In genomic region chr11:33779849-33780528, GRCh38 we compare ENCODE assay signal across 12 cellular contexts. TPM values are rescaled to one million over a fixed set of nuclear protein-coding genes. Genes with fewer than 3 reads are reported as not detected.
DNase-seq lines count a peak whose midpoint lies in the region; ATAC-seq, FAIRE-seq and TF ChIP-seq lines count a peak whose summit lies in the region.
"Had no signal": no experiment of that assay in that cellular context is flagged by ENCODE, and none has a peak within 500 bp of the region (broad histone marks: within the 10 kb centered on the region; RNA-seq: fewer than 3 reads in every experiment).

No MANE protein-coding gene starts in this region.

- no peak overlapping the region for H3K27ac ChIP-seq in HEK293 (ENCODE audit: extremely low read depth, low read depth, low read length)

- H3K4me1 ChIP-seq in HEK293 (ENCODE audit: control insufficient read depth, insufficient read depth, low read length) = peaks cover 16% of the 10 kb centered on the region

- ATAC-seq in GM19023 (IDR thresholded peaks at IDR 0.05; ENCODE audit: unreplicated experiment) (no peak), HG02981 (IDR thresholded peaks at IDR 0.05; ENCODE audit: unreplicated experiment) (no peak), GM21381 (IDR thresholded peaks at IDR 0.05; ENCODE audit: unreplicated experiment) (no peak), GM21529 (IDR thresholded peaks at IDR 0.05; ENCODE audit: unreplicated experiment) (no peak)

- H3K9me3 ChIP-seq in HEK293 (ENCODE audit: control insufficient read depth, insufficient read depth, low read depth, low read length) = no peaks in the 10 kb centered on the region
- H3K9me3 ChIP-seq: sigmoid colon had no signal

- H3K27me3 ChIP-seq in bronchial epithelial cell (ENCODE audit: control insufficient read depth, insufficient read depth, low read length) = peaks cover 2% of the 10 kb centered on the region
- H3K27me3 ChIP-seq: sigmoid colon had no signal

- TF ChIP-seq CTCF in HEK293 (tag by site-specific recombination; IDR thresholded peaks at IDR 0.05) = no peak
- TF ChIP-seq CTCF in bronchial epithelial cell (IDR thresholded peaks at IDR 0.05; ENCODE audit: insufficient read depth, low read length, severe bottlenecking) = no peak

- H3K36me3 ChIP-seq in HEK293 (ENCODE audit: control insufficient read depth in 2 of 2, insufficient read depth in 1 of 2, low read length in 2 of 2) (no peaks in the 10 kb centered on the region), bronchial epithelial cell (ENCODE audit: control insufficient read depth, insufficient read depth, low read length) (no peaks in the 10 kb centered on the region)
- H3K36me3 ChIP-seq: sigmoid colon had no signal

- no peak for FAIRE-seq in bronchial epithelial cell (lab: Jason Lieb, UNC)
- FAIRE-seq: kidney had no signal

- H3K4me3 ChIP-seq in HEK293 (ENCODE audit: low read depth, low read length) = no peak overlapping the region; the same call in 1 of the 2 replicates
- no peak overlapping the region for H3K4me3 ChIP-seq in bronchial epithelial cell (ENCODE audit: low read depth, low read length)
- H3K4me3 ChIP-seq: sigmoid colon had no signal

- CTCF ChIA-PET in HEK293 (lab: Yijun Ruan, JAX) = interaction anchor here (0.5 to 3.8 kb wide), 4 partner anchors 11 to 394 kb away, joined by 3 to 18 read pairs (median 3); no protein-coding TSS in a partner anchor

- DNase-seq in bronchial epithelial cell (ENCODE audit: low read depth) (peak; percentile 26), islet precursor cell (peak; percentile 78), stromal cell of bone marrow (ENCODE audit: low read depth) (peak; percentile 62)
- DNase-seq: DMS 273 treated with DMSO at 0.1 percent for 48 hours, kidney, NCI-H446, sigmoid colon had no signal

- POLR2A ChIA-PET in HEK293 (lab: Yijun Ruan, JAX) = interaction anchor here (1.5 kb wide), 1 partner anchor 43 kb away, joined by 4 read pairs; the partner anchor contains the start of gene CD59

TF ChIP-seq in HEK293, 187 proteins besides CTCF, POLR2A, EP300 and RAD21:
- peak; percentile 79; the same call in 1 of the 2 replicates for TF ChIP-seq ZNF24 (tag by site-specific recombination; IDR thresholded peaks at IDR 0.05)
- peak; percentile 73; the same call in 1 of the 2 replicates for TF ChIP-seq ATF2 (tag by site-specific recombination; IDR thresholded peaks at IDR 0.05; ENCODE audit: low read depth)
- 0 out of 2 replicates have a peak, but pooled peaks have one; percentile 26 for TF ChIP-seq PATZ1 (tag by site-specific recombination; IDR thresholded peaks at IDR 0.05)
- 0 out of 2 replicates have a peak, but pooled peaks have one; percentile 11 for TF ChIP-seq ZBTB17 (tag by site-specific recombination; IDR thresholded peaks at IDR 0.05)
- no peak for TF ChIP-seq ZBTB20 (tag by site-specific recombination; IDR thresholded peaks at IDR 0.05)
- TF ChIP-seq ZNF629 (tag by site-specific recombination; IDR thresholded peaks at IDR 0.05) = 0 out of 2 replicates have a peak, but pooled peaks have one; percentile 29
- 0 out of 2 replicates have a peak, but pooled peaks have one; percentile 36 for TF ChIP-seq SP7 (tag by site-specific recombination; IDR thresholded peaks at IDR 0.05)
- TF ChIP-seq ZNF335 (tag by site-specific recombination; conservative IDR thresholded peaks at IDR 0.05) = peak; percentile 27
- no peak for TF ChIP-seq ZSCAN23 (tag by site-specific recombination; IDR thresholded peaks at IDR 0.05)
- TF ChIP-seq ZNF600 (tag by site-specific recombination; IDR thresholded peaks at IDR 0.05) = peak; percentile 58; the same call in 1 of the 2 replicates
- TF ChIP-seq ZNF398 (tag by site-specific recombination; IDR thresholded peaks at IDR 0.05) = peak; percentile 31; the same call in 1 of the 2 replicates
- no peak for TF ChIP-seq ZNF366 (tag by site-specific recombination; conservative IDR thresholded peaks at IDR 0.05)
- no peak for TF ChIP-seq ZSCAN5A (tag by site-specific recombination; IDR thresholded peaks at IDR 0.05)
- TF ChIP-seq ZNF660 (tag by site-specific recombination; IDR thresholded peaks at IDR 0.05) = 0 out of 2 replicates have a peak, but pooled peaks have one; percentile 15
- TF ChIP-seq YY1 (tag by site-specific recombination; IDR thresholded peaks at IDR 0.05) = no peak
- peak; percentile 22; the same call in 1 of the 2 replicates for TF ChIP-seq PRDM10 (tag by site-specific recombination; IDR thresholded peaks at IDR 0.05)
- no peak for TF ChIP-seq ZBTB48 (tag by site-specific recombination; IDR thresholded peaks at IDR 0.05)
- TF ChIP-seq ZEB2 (tag by site-specific recombination; IDR thresholded peaks at IDR 0.05) = peak; percentile 21; the same call in 1 of the 2 replicates

RNA-seq across cellular contexts. Expression of gene FBXO3, which starts 5.7 kb away (rescaled TPM):
- 32.6 and 35.0 TPM in 2 replicates for total RNA-seq in bronchial epithelial cell

RNA-seq across cellular contexts. Expression of gene CD59, which starts 43.8 kb away (rescaled TPM):
- total RNA-seq in bronchial epithelial cell = 142 and 193 TPM in 2 replicates

Comparison
In these comparisons a context has a peak if more than half of its experiments do, and no peak if none do; other contexts are left out.
1. DNase-seq: peak in every context shown above with its lines; median percentile 78 in islet precursor cell; 62 in stromal cell of bone marrow; 26 in bronchial epithelial cell.